In genomic region chr17:6523330-6523729, GRCh38 we compare ENCODE assay signal across 14 cellular contexts. TPM values are rescaled to one million over a fixed set of nuclear protein-coding genes. Genes with fewer than 3 reads are reported as not detected.
A peak's percentile ranks its signal among the peaks of the same experiment; 100 is the strongest.
DNase-seq lines count a peak whose midpoint lies in the region; ATAC-seq, FAIRE-seq and TF ChIP-seq lines count a peak whose summit lies in the region.
"Had no signal": no experiment of that assay in that cellular context is flagged by ENCODE, and none has a peak within 500 bp of the region (broad histone marks: within the 10 kb centered on the region; RNA-seq: fewer than 3 reads in every experiment).

No MANE protein-coding gene starts in this region.

- intact Hi-C loops in Calu3 (cut with micrococcal nuclease; ENCODE audit: unreplicated experiment) (no loop called here), HepG2 (cut with micrococcal nuclease; ENCODE audit: unreplicated experiment) (no loop called here)

- no peak overlapping the region for H3K27ac ChIP-seq in H1 (ENCODE audit: low read depth, low read length)
- no peak overlapping the region for H3K27ac ChIP-seq in HepG2 (ENCODE audit: extremely low read length, insufficient read depth, low read length)
- H3K27ac ChIP-seq: HL-60 had no signal

- H4K5ac ChIP-seq in H1 (ENCODE audit: insufficient read length, low read depth, low read length): no peak overlapping the region

- no peak overlapping the region for H3K14ac ChIP-seq in H1 (ENCODE audit: insufficient read length)

- TF ChIP-seq EP300 in H1 (IDR thresholded peaks at IDR 0.05; ENCODE audit: borderline replicate concordance in 1 of 2, low read depth in 2 of 2, low read length in 2 of 2) (no peak), HepG2 (IDR thresholded peaks at IDR 0.05; ENCODE audit: low read depth in 2 of 2, low read length in 2 of 2) (no peak), HepG2 (CRISPR knock-in tag; IDR thresholded peaks at IDR 0.05; ENCODE audit: borderline replicate concordance) (no peak)

- no peaks in the 10 kb centered on the region for H3K23me2 ChIP-seq in H1 (ENCODE audit: low read depth, low read length)

- no peak overlapping the region for H2BK5ac ChIP-seq in H1 (ENCODE audit: low read depth, low read length)

- H3K4me1 ChIP-seq in H1 (replicated peaks in 1 of 4; ENCODE audit: control insufficient read depth in 3 of 4, insufficient read depth in 4 of 4, low read length in 3 of 4): peaks cover 0 to 1% (median 0%) of the 10 kb centered on the region in 4 experiments; a peak in 1 of 7 replicates
- H3K4me1 ChIP-seq in HepG2 (ENCODE audit: insufficient read depth, low read length): peaks cover 12% of the 10 kb centered on the region

- H2BK12ac ChIP-seq in H1 (ENCODE audit: low read depth, low read length): no peak overlapping the region

- H2BK120ac ChIP-seq in H1 (replicated peaks; ENCODE audit: low read depth, low read length): no peak overlapping the region

- no peak overlapping the region for H3K56ac ChIP-seq in H1 (replicated peaks; ENCODE audit: insufficient read length, low read depth, low read length)

- no TSS peak for BruUV-seq in Calu3 (replicated peaks; lab: Mats Ljungman, UMichigan)
- no TSS peak for BruUV-seq in HepG2 (replicated peaks; lab: Mats Ljungman, UMichigan)

- H3K79me2 ChIP-seq in H1 (ENCODE audit: control insufficient read depth in 1 of 2, insufficient read depth in 2 of 2, low read length in 2 of 2) (no peaks in the 10 kb centered on the region), HepG2 (ENCODE audit: insufficient read depth, low read length) (no peaks in the 10 kb centered on the region)

- H3K23ac ChIP-seq in H1 (ENCODE audit: insufficient read length): no peak overlapping the region

- H3K79me1 ChIP-seq in H1 (ENCODE audit: low read depth, low read length): no peaks in the 10 kb centered on the region

- ATAC-seq in HepG2 (peak; percentile 74), HG02840 (IDR thresholded peaks at IDR 0.05; ENCODE audit: low FRiP score, unreplicated experiment) (no peak)
- ATAC-seq: natural killer cell treated with Interleukin-12 subunit alpha and Interleukin-12 subunit beta and Interleukin-15 and Interleukin-18, amount 100 ng/mL, for 72 hours had no signal

- peaks cover 2% of the 10 kb centered on the region for H3K9me3 Mint-ChIP-seq in Calu3 (ENCODE audit: low read depth, unreplicated experiment)
- H3K9me3 Mint-ChIP-seq: activated T-helper 2 cell treated with anti-CD3 and anti-CD28 coated beads, Interferon-gamma antibody, Interleukin-2, Interleukin-4, amounts not matched to agents 10 μg/mL and 5 μg/mL and 100 μg/mL, durations not matched to agents 14 hours and 24 hours and 36 hours; natural killer cell treated with Interleukin-12 subunit alpha and Interleukin-12 subunit beta and Interleukin-15 and Interleukin-18, amount 100 ng/mL, for 72 hours had no signal

- in situ Hi-C loops in HepG2 (cut with HindIII; ENCODE audit: extremely low pct_ligation_motif_present, low pct_unique_long_range_greater_than_20kb): no loop called here

- H3K18ac ChIP-seq in H1 (ENCODE audit: extremely low read depth, low read length): no peak overlapping the region

- no peak overlapping the region for H3K4ac ChIP-seq in H1 (replicated peaks; ENCODE audit: insufficient read length, low read depth, low read length)

- CTCF ChIA-PET in Calu3 (lab: Charles Lee): no interaction called here
- CTCF ChIA-PET in H1 (lab: Charles Lee; ENCODE audit: partially characterized antibody): interaction anchor here (1.4 kb wide), 2 partner anchors 28 to 51 kb away, joined by 3 to 8 read pairs; no protein-coding TSS in a partner anchor
- CTCF ChIA-PET in HepG2 (lab: Yijun Ruan, JAX; ENCODE audit: low intra/inter-chr PET ratio, low total read pairs): no interaction called here

- no peaks in the 10 kb centered on the region for H4K20me1 ChIP-seq in H1 (replicated peaks in 1 of 2; ENCODE audit: control insufficient read depth in 1 of 2, insufficient read depth in 2 of 2, low read length in 2 of 2)
- no peaks in the 10 kb centered on the region for H4K20me1 ChIP-seq in HepG2 (ENCODE audit: insufficient read depth, low read length)

- peaks cover 36% of the 10 kb centered on the region for H3K4me1 Mint-ChIP-seq in Calu3 (ENCODE audit: low read depth, unreplicated experiment)

- TF ChIP-seq CTCF in Calu3 (IDR thresholded peaks at IDR 0.05; ENCODE audit: unreplicated experiment) (no peak), H1 (IDR thresholded peaks at IDR 0.05; ENCODE audit: control extremely low read depth in 1 of 3, insufficient read depth in 1 of 3, low read depth in 1 of 3, low read length in 3 of 3) (no peak), HepG2 (CRISPR knock-in tag; IDR thresholded peaks at IDR 0.05) (no peak)

- peak overlapping the region; percentile 72 for H3K27ac Mint-ChIP-seq in Calu3 (ENCODE audit: unreplicated experiment)
- H3K27ac Mint-ChIP-seq: activated T-helper 2 cell treated with anti-CD3 and anti-CD28 coated beads, Interferon-gamma antibody, Interleukin-2, Interleukin-4, amounts not matched to agents 10 μg/mL and 5 μg/mL and 100 μg/mL, durations not matched to agents 14 hours and 24 hours and 36 hours; natural killer cell treated with Interleukin-12 subunit alpha and Interleukin-12 subunit beta and Interleukin-15 and Interleukin-18, amount 100 ng/mL, for 72 hours had no signal

- TF ChIP-seq RAD21 in H1 (IDR thresholded peaks at IDR 0.05 in 1 of 2, conservative IDR thresholded peaks at IDR 0.05 in 1 of 2; ENCODE audit: low read depth in 2 of 2, low read length in 2 of 2) (no peak), HepG2 (CRISPR knock-in tag; IDR thresholded peaks at IDR 0.05) (no peak)

- H3K4me2 ChIP-seq in H1 (ENCODE audit: insufficient read depth in 1 of 2, low read depth in 2 of 2, low read length in 2 of 2) (no peak overlapping the region), HepG2 (ENCODE audit: low read depth, low read length) (no peak overlapping the region; the same call in 1 of the 2 replicates)

- no peaks in the 10 kb centered on the region for H3K9me3 ChIP-seq in H1 (ENCODE audit: insufficient read depth in 2 of 2, low read depth in 1 of 2, low read length in 1 of 2)
- H3K9me3 ChIP-seq in HepG2 (ENCODE audit: low read length): no peaks in the 10 kb centered on the region

- no peak overlapping the region for H2AFZ ChIP-seq in H1 (ENCODE audit: low read length)
- H2AFZ ChIP-seq in HepG2 (ENCODE audit: low read length): no peak overlapping the region

- no peak overlapping the region for H3K4me3 Mint-ChIP-seq in Calu3 (ENCODE audit: low read depth, unreplicated experiment)
- H3K4me3 Mint-ChIP-seq: natural killer cell treated with Interleukin-12 subunit alpha and Interleukin-12 subunit beta and Interleukin-15 and Interleukin-18, amount 100 ng/mL, for 72 hours had no signal

- H2AK5ac ChIP-seq in H1 (ENCODE audit: low read depth, low read length): no peak overlapping the region

- H3K36me3 ChIP-seq in H1 (ENCODE audit: control insufficient read depth in 2 of 4, insufficient read depth in 4 of 4, low read length in 3 of 4): no peaks in the 10 kb centered on the region
- no peaks in the 10 kb centered on the region for H3K36me3 ChIP-seq in HepG2 (replicated peaks in 1 of 2; ENCODE audit: control insufficient read depth in 1 of 2, insufficient read depth in 2 of 2, low read length in 2 of 2)

- peaks cover 14% of the 10 kb centered on the region for H3K36me3 Mint-ChIP-seq in Calu3 (ENCODE audit: insufficient read depth, unreplicated experiment)
- H3K36me3 Mint-ChIP-seq: natural killer cell treated with Interleukin-12 subunit alpha and Interleukin-12 subunit beta and Interleukin-15 and Interleukin-18, amount 100 ng/mL, for 72 hours had no signal

- no peaks in the 10 kb centered on the region for H3K27me3 ChIP-seq in H1 (replicated peaks in 1 of 4; ENCODE audit: control insufficient read depth in 3 of 4, extremely low read depth in 1 of 4, insufficient read depth in 3 of 4, low read length in 3 of 4)
- no peaks in the 10 kb centered on the region for H3K27me3 ChIP-seq in HepG2 (ENCODE audit: control insufficient read depth in 1 of 2, insufficient read depth in 2 of 2, low read length in 2 of 2)

- no peak for FAIRE-seq in H1 (lab: Jason Lieb, UNC)
- FAIRE-seq in HepG2 (lab: Jason Lieb, UNC): no peak

- H3K9ac ChIP-seq in H1 (replicated peaks in 1 of 4; ENCODE audit: extremely low read depth in 1 of 4, low read depth in 3 of 4, low read length in 3 of 4): no peak overlapping the region
- H3K9ac ChIP-seq in HepG2 (ENCODE audit: insufficient read depth, low read depth, low read length): no peak overlapping the region

- H4K91ac ChIP-seq in H1 (replicated peaks; ENCODE audit: insufficient read length, low read length): no peak overlapping the region

- no peak overlapping the region for H2BK20ac ChIP-seq in H1 (ENCODE audit: low read length)

- DNase-seq in Calu3 (peak; percentile 63), LHCN-M2 (ENCODE audit: low read depth) (peak; percentile 43), H1 (ENCODE audit: low read depth in 1 of 2, low spot score in 2 of 2) (peak in 1 of 2 experiments; percentile 39), HepG2 (ENCODE audit: low spot score) (peak; percentile 69), NCI-H2227 (lab: John Stamatoyannopoulos, UW; ENCODE audit: unreplicated experiment) (no peak), AML-193 (lab: John Stamatoyannopoulos, UW) (no peak), HUDEP-2 (lab: John Stamatoyannopoulos, UW; ENCODE audit: unreplicated experiment in 76 of 76) (no peak)
- DNase-seq: activated CD4-positive, alpha-beta T cell treated with anti-CD3 and anti-CD28 coated beads for 48 hours; GF-D8; NCI-H524 had no signal

- H3K4me3 ChIP-seq in H1 (ENCODE audit: extremely low read depth in 1 of 4, insufficient read depth in 2 of 4, low read depth in 3 of 4, low read length in 4 of 4) (no peak overlapping the region), HepG2 (replicated peaks in 1 of 3; ENCODE audit: insufficient read depth in 1 of 3, low read depth in 2 of 3, low read length in 3 of 3) (no peak overlapping the region)

- 70% methylated on average over 3 of the region's 3 CpGs; no CpG with 5 or more reads in 1 of the 2 experiments for whole genome bisulfite sequencing in H1 (ENCODE audit: extremely low coverage in 1 of 2, insufficient coverage in 1 of 2, insufficient read length in 1 of 2, insufficient replicate concordance in 2 of 2, low coverage in 1 of 2, low lambda C conversion rate in 2 of 2, missing lambda C conversion rate in 1 of 2), 2 experiments
- WGBS in HepG2 (ENCODE audit: low lambda C conversion rate): 5% methylated on average over 3 of the region's 3 CpGs

- no peak overlapping the region for H4K8ac ChIP-seq in H1 (ENCODE audit: extremely low read depth, insufficient read depth, low read length)

- no peaks in the 10 kb centered on the region for H3K27me3 Mint-ChIP-seq in Calu3 (ENCODE audit: unreplicated experiment)

- TF ChIP-seq POLR2A in H1 (IDR thresholded peaks at IDR 0.05; ENCODE audit: control extremely low read depth in 1 of 2, low read depth in 2 of 2, low read length in 2 of 2) (no peak), HepG2 (IDR thresholded peaks at IDR 0.05; ENCODE audit: insufficient read depth in 1 of 2, low read depth in 2 of 2, low read length in 2 of 2) (no peak)

- H2BK15ac ChIP-seq in H1 (ENCODE audit: low read length): no peak overlapping the region

- POLR2A ChIA-PET in H1 (lab: Charles Lee; ENCODE audit: partially characterized antibody) (no interaction called here), HepG2 (lab: Yijun Ruan, JAX) (no interaction called here)

RNA-seq across cellular contexts. Expression of gene PITPNM3, which starts 33.0 kb away (rescaled TPM):
- total RNA-seq in Calu3 (2022) (10.3 and 10.7 TPM in 2 replicates), LHCN-M2 (2014; rRNA removed) (1.5 TPM in 2 replicates), HepG2 (2016; rRNA removed; fragmentation: Illumina TruSeq; extraction: Trizol) (0.13 and 0.28 TPM in 2 replicates)
- polyA plus RNA-seq in LHCN-M2 (2012): 1.9 TPM
- total RNA-seq in H1 (2021; fragmentation: NEBNext Ultra II Directional; extraction: Animal tissue kit (Norgen Biotek cat#: 25700)): 1.7 and 2.1 TPM in 2 replicates
- polyA plus RNA-seq in H1 (2011; rRNA removed) (3.1 and 4.8 TPM in 2 replicates), HepG2 (2011; rRNA removed) (0.29 and 0.33 TPM in 2 replicates)
- polyA plus RNA-seq in H1 (2011; cell fraction: cytosol; rRNA removed): 3.3 TPM
- polyA plus RNA-seq in H1 (2011; cell fraction: nucleus; rRNA removed): 7.3 TPM
- polyA plus RNA-seq in H1 (2012, experiment 1 of 2): 1.8 to 2.8 TPM (median 2.2 TPM) in 4 replicates
- polyA plus RNA-seq in H1 (2012, experiment 2 of 2): 1.2 TPM
- 1.1 TPM for polyA plus RNA-seq in H1 (2013, experiment 1 of 2)
- 0.98 TPM for polyA plus RNA-seq in H1 (2013, experiment 2 of 2)
- 3.1 and 3.5 TPM in 2 replicates for polyA minus RNA-seq in H1 (2011; rRNA and poly(A)+ RNA removed)
- 3.4 TPM for polyA minus RNA-seq in H1 (2011; cell fraction: cytosol; rRNA and poly(A)+ RNA removed)
- 3.5 TPM for polyA minus RNA-seq in H1 (2011; cell fraction: nucleus; rRNA and poly(A)+ RNA removed)
- total RNA-seq in HepG2 (2016; cell fraction: cytosol; rRNA removed; fragmentation: Illumina TruSeq; extraction: Trizol; ENCODE audit: low read depth): not detected in 2 replicates
- 0.04 and 0.32 TPM in 2 replicates for total RNA-seq in HepG2 (2016; cell fraction: insoluble cytoplasmic fraction; rRNA removed; fragmentation: Illumina TruSeq; extraction: Trizol)
- total RNA-seq in HepG2 (2016; cell fraction: membrane; rRNA removed; fragmentation: Illumina TruSeq; extraction: Trizol): 0.03 and 0.06 TPM in 2 replicates
- 0.16 and 0.68 TPM in 2 replicates for total RNA-seq in HepG2 (2016; cell fraction: nucleus; rRNA removed; fragmentation: Illumina TruSeq; extraction: Trizol)
- 0.13 and 0.15 TPM in 2 replicates for polyA plus RNA-seq in HepG2 (2011; cell fraction: cytosol; rRNA removed)
- 1.6 and 1.9 TPM in 2 replicates for polyA plus RNA-seq in HepG2 (2011; cell fraction: nucleus; rRNA removed)
- polyA plus RNA-seq in HepG2 (2012): 0.23 and 0.30 TPM in 2 replicates
- polyA plus RNA-seq in HepG2 (2016; cell fraction: cytosol; fragmentation: Illumina TruSeq; extraction: Trizol; ENCODE audit: low read depth): not detected in 2 replicates
- polyA plus RNA-seq in HepG2 (2016; cell fraction: insoluble cytoplasmic fraction; fragmentation: Illumina TruSeq; extraction: Trizol; ENCODE audit: low read depth): 0.07 and 0.20 TPM in 2 replicates
- 0.05 TPM in 1 of 2 replicates, not detected in the other for polyA plus RNA-seq in HepG2 (2016; cell fraction: membrane; fragmentation: Illumina TruSeq; extraction: Trizol; ENCODE audit: low read depth)
- 1.0 and 1.3 TPM in 2 replicates for polyA plus RNA-seq in HepG2 (2016; cell fraction: nucleus; fragmentation: Illumina TruSeq; extraction: Trizol; ENCODE audit: insufficient read depth, low read depth)
- 0.44 and 30.1 TPM in 2 replicates for polyA minus RNA-seq in HepG2 (2011; rRNA and poly(A)+ RNA removed; ENCODE audit: low replicate concordance)
- polyA minus RNA-seq in HepG2 (2011; cell fraction: cytosol; rRNA and poly(A)+ RNA removed): 0.30 and 0.44 TPM in 2 replicates
- 0.50 and 0.52 TPM in 2 replicates for polyA minus RNA-seq in HepG2 (2011; cell fraction: nucleus; rRNA and poly(A)+ RNA removed)

Comparison
In these comparisons a context has a peak if more than half of its experiments do, and no peak if none do; other contexts are left out.
1. DNase-seq: peak in Calu3 (single experiment), LHCN-M2 (single experiment) and HepG2 (single experiment); none in NCI-H2227 (single experiment), AML-193 (0 of 2) and HUDEP-2 (0 of 76).